17 cellular contexts compared by ENCODE assay signal in the genomic region with DNA sequence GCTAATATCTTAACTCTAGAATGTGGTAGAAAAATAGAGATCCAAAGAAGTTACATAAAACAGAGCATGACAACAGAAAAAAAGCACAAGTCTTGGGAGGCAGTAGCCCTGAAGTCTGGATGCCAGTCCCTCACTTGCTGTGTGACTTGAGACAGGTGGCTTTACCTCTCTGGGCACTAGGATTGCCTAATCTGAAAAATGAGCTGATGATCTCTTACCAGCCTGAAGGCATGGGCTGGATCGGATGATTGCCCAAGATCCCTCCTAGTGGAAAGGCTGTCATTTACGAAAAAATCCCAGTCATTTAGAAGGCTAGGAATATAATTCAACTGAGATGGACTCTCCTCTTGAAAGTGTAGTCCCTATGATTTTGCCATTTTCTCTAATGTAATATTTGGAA. TPM values are rescaled to one million over a fixed set of nuclear protein-coding genes. Genes with fewer than 3 reads are reported as not detected.
A peak's percentile ranks its signal among the peaks of the same experiment; 100 is the strongest.
DNase-seq lines count a peak whose midpoint lies in the region; TF ChIP-seq lines count a peak whose summit lies in the region.
"Had no signal": no experiment of that assay in that cellular context is flagged by ENCODE, and none has a peak within 500 bp of the region (broad histone marks: within the 10 kb centered on the region; RNA-seq: fewer than 3 reads in every experiment).

No MANE protein-coding gene starts in this region.

- H3K4me1 Mint-ChIP-seq in activated naive CD4-positive, alpha-beta T cell treated with anti-CD3 and anti-CD28 coated beads for 36 hours (ENCODE audit: low read depth): peaks cover 7% of the 10 kb centered on the region
- H3K4me1 Mint-ChIP-seq: H9 had no signal

- no peak overlapping the region for H3K27ac Mint-ChIP-seq in activated naive CD4-positive, alpha-beta T cell treated with anti-CD3 and anti-CD28 coated beads for 36 hours
- H3K27ac Mint-ChIP-seq: activated T-helper 17 cell treated with anti-CD3 and anti-CD28 coated beads, Interleukin-2, amount 50 U/mL, for 72 hours; CD14-positive monocyte; H9; IgD-negative memory B cell; natural killer cell treated with Interleukin-12 subunit alpha and Interleukin-12 subunit beta and Interleukin-15 and Interleukin-18, amount 100 ng/mL, for 72 hours had no signal

- H3K27me3 ChIP-seq in H7 (ENCODE audit: control insufficient read depth, insufficient read depth, low read length): no peaks in the 10 kb centered on the region

- DNase-seq in AG20443 (ENCODE audit: low spot score): peak; percentile 52
- DNase-seq in H7: peak; percentile 32
- DNase-seq in RPMI7951 (ENCODE audit: low read depth): peak; percentile 26
- peak; percentile 18 to 60 for DNase-seq in foreskin fibroblast
- DNase-seq in activated naive CD4-positive, alpha-beta T cell treated with anti-CD3 and anti-CD28 coated beads for 36 hours: no peak
- DNase-seq in posterior vena cava (ENCODE audit: low spot score): no peak
- DNase-seq in MV-4-11 (lab: John Stamatoyannopoulos, UW): no peak
- DNase-seq: H9; NCI-H1105 treated with DMSO at 0.1 percent for 48 hours; psoas muscle; stimulated activated CD4-positive, alpha-beta T cell treated with anti-CD3 and anti-CD28 coated beads, Interleukin-15, amount 100 ng/mL, for 24 hours; SW 1271 had no signal

- no peaks in the 10 kb centered on the region for H3K36me3 Mint-ChIP-seq in activated naive CD4-positive, alpha-beta T cell treated with anti-CD3 and anti-CD28 coated beads for 36 hours (ENCODE audit: low read depth)
- H3K36me3 Mint-ChIP-seq: CD14-positive monocyte; natural killer cell treated with Interleukin-12 subunit alpha and Interleukin-12 subunit beta and Interleukin-15 and Interleukin-18, amount 100 ng/mL, for 72 hours had no signal

- H3K9me3 Mint-ChIP-seq in activated naive CD4-positive, alpha-beta T cell treated with anti-CD3 and anti-CD28 coated beads for 36 hours: no peaks in the 10 kb centered on the region
- H3K9me3 Mint-ChIP-seq: activated T-helper 17 cell treated with anti-CD3 and anti-CD28 coated beads, Interleukin-2, amount 50 U/mL, for 72 hours; IgD-negative memory B cell; natural killer cell treated with Interleukin-12 subunit alpha and Interleukin-12 subunit beta and Interleukin-15 and Interleukin-18, amount 100 ng/mL, for 72 hours had no signal

- TF ChIP-seq CTCF in foreskin fibroblast (IDR thresholded peaks at IDR 0.05; ENCODE audit: low read depth, low read length): no peak

- H3K36me3 ChIP-seq in H7 (replicated peaks; ENCODE audit: control insufficient read depth, insufficient read depth, low read length): no peaks in the 10 kb centered on the region

- CTCF ChIA-PET in activated naive CD4-positive, alpha-beta T cell treated with anti-CD3 and anti-CD28 coated beads for 36 hours (lab: Charles Lee): no interaction called here

- no peak overlapping the region for H3K4me3 Mint-ChIP-seq in activated naive CD4-positive, alpha-beta T cell treated with anti-CD3 and anti-CD28 coated beads for 36 hours
- H3K4me3 Mint-ChIP-seq: activated T-helper 17 cell treated with anti-CD3 and anti-CD28 coated beads, Interleukin-2, amount 50 U/mL, for 72 hours; CD14-positive monocyte; H9; IgD-negative memory B cell; natural killer cell treated with Interleukin-12 subunit alpha and Interleukin-12 subunit beta and Interleukin-15 and Interleukin-18, amount 100 ng/mL, for 72 hours had no signal

- no peaks in the 10 kb centered on the region for H3K27me3 Mint-ChIP-seq in activated naive CD4-positive, alpha-beta T cell treated with anti-CD3 and anti-CD28 coated beads for 36 hours (ENCODE audit: low read depth)
- H3K27me3 Mint-ChIP-seq: activated T-helper 17 cell treated with anti-CD3 and anti-CD28 coated beads, Interleukin-2, amount 50 U/mL, for 72 hours; IgD-negative memory B cell; natural killer cell treated with Interleukin-12 subunit alpha and Interleukin-12 subunit beta and Interleukin-15 and Interleukin-18, amount 100 ng/mL, for 72 hours had no signal

- H3K4me3 ChIP-seq in H7 (ENCODE audit: insufficient read depth, low read depth, low read length) (no peak overlapping the region), foreskin fibroblast (ENCODE audit: low read depth in 1 of 2, low read length in 2 of 2) (no peak overlapping the region)
- H3K4me3 ChIP-seq: GM12878, psoas muscle had no signal

- intact Hi-C loops in activated naive CD4-positive, alpha-beta T cell treated with anti-CD3 and anti-CD28 coated beads for 36 hours (cut with micrococcal nuclease): no loop called here
- intact Hi-C loops in posterior vena cava (cut with DNase I): no loop called here

RNA-seq across cellular contexts. Expression of a gene that starts 10.9 kb away (rescaled TPM):
- total RNA-seq in H7 (2014; rRNA removed; shearing (Covaris generic)): not detected in 2 replicates
- total RNA-seq in RPMI7951 (2014; rRNA removed; shearing (Covaris generic)): not detected in 2 replicates
- under 1 TPM in 1 of 2 experiments, not detected in 1; 0.10 TPM for total RNA-seq in activated naive CD4-positive, alpha-beta T cell treated with anti-CD3 and anti-CD28 coated beads for 36 hours
- under 1 TPM in 1 of 2 donors, not detected in 1; 0.10 TPM for total RNA-seq in posterior vena cava
- total RNA-seq: H9, psoas muscle had no signal

Comparison
In these comparisons a context has a peak if more than half of its experiments do, and no peak if none do; other contexts are left out.
1. DNase-seq: peak in AG20443 (single experiment), H7 (single experiment), RPMI7951 (single experiment) and foreskin fibroblast (2 of 2); none in activated naive CD4-positive, alpha-beta T cell treated with anti-CD3 and anti-CD28 coated beads for 36 hours (single experiment), posterior vena cava (single experiment) and MV-4-11 (single experiment).